ENCODE assay signal across 18 cellular contexts in genomic region chr22:21697021-21697771, GRCh38. TPM values are rescaled to one million over a fixed set of nuclear protein-coding genes. Genes with fewer than 3 reads are reported as not detected.
DNase-seq lines count a peak whose midpoint lies in the region; ATAC-seq and TF ChIP-seq lines count a peak whose summit lies in the region.
"Had no signal": no experiment of that assay in that cellular context is flagged by ENCODE, and none has a peak within 500 bp of the region (broad histone marks: within the 10 kb centered on the region; RNA-seq: fewer than 3 reads in every experiment).

No MANE protein-coding gene starts in this region.

- TF ChIP-seq RAD21 in SK-N-SH (IDR thresholded peaks at IDR 0.05; ENCODE audit: low read length), result no peak

- no peak overlapping the region for H3K4me3 Mint-ChIP-seq in activated CD8-positive, alpha-beta T cell treated with anti-CD3 and anti-CD28 coated beads for 36 hours
- H3K4me3 Mint-ChIP-seq: activated CD4-positive, alpha-beta memory T cell treated with anti-CD3 and anti-CD28 coated beads for 36 hours; H9 had no signal

- H3K9me3 Mint-ChIP-seq in activated CD8-positive, alpha-beta T cell treated with anti-CD3 and anti-CD28 coated beads for 36 hours, result no peaks in the 10 kb centered on the region
- H3K9me3 Mint-ChIP-seq: activated CD4-positive, alpha-beta memory T cell treated with anti-CD3 and anti-CD28 coated beads for 36 hours; H9 had no signal

- BruUV-seq in mammary epithelial cell (replicated peaks; lab: Mats Ljungman, UMichigan), result TSS peak; percentile 32

- no peak for TF ChIP-seq POLR2A in thyroid gland (IDR thresholded peaks at IDR 0.05)

- no peaks in the 10 kb centered on the region for H3K27me3 ChIP-seq in SK-N-SH (ENCODE audit: insufficient read depth)
- no peaks in the 10 kb centered on the region for H3K27me3 ChIP-seq in mammary epithelial cell (ENCODE audit: insufficient read depth, low read length)
- no peaks in the 10 kb centered on the region for H3K27me3 ChIP-seq in right cardiac atrium (ENCODE audit: control insufficient read depth, insufficient read depth)
- H3K27me3 ChIP-seq in thyroid gland, result no peaks in the 10 kb centered on the region
- H3K27me3 ChIP-seq: colonic mucosa had no signal

- H3K4me3 ChIP-seq in SK-N-SH (ENCODE audit: low read depth in 2 of 2, low read length in 1 of 2) (no peak overlapping the region), mammary epithelial cell (replicated peaks in 1 of 3; ENCODE audit: insufficient read depth in 1 of 3, low read depth in 2 of 3, low read length in 3 of 3) (no peak overlapping the region), right cardiac atrium (ENCODE audit: low read length) (no peak overlapping the region), thyroid gland (replicated peaks in 1 of 3) (no peak overlapping the region)
- H3K4me3 ChIP-seq: colonic mucosa, PC-9 had no signal

- H3K9me3 ChIP-seq in SK-N-SH (no peaks in the 10 kb centered on the region), mammary epithelial cell (replicated peaks; ENCODE audit: insufficient read depth, low read length) (no peaks in the 10 kb centered on the region), right cardiac atrium (ENCODE audit: control insufficient read depth, low read length) (no peaks in the 10 kb centered on the region), thyroid gland (no peaks in the 10 kb centered on the region)
- H3K9me3 ChIP-seq: colonic mucosa had no signal

- H3K36me3 Mint-ChIP-seq in activated CD8-positive, alpha-beta T cell treated with anti-CD3 and anti-CD28 coated beads for 36 hours (ENCODE audit: low read depth), result peaks cover 9% of the 10 kb centered on the region

- H3K9ac ChIP-seq in SK-N-SH, result peak overlapping the region; percentile 19; the same call in 1 of the 2 replicates
- no peak overlapping the region for H3K9ac ChIP-seq in mammary epithelial cell (ENCODE audit: insufficient read depth, low read length)

- POLR2A ChIA-PET in SK-N-SH (lab: Yijun Ruan, JAX), result no interaction called here
- POLR2A ChIA-PET in activated CD8-positive, alpha-beta T cell treated with anti-CD3 and anti-CD28 coated beads for 36 hours (lab: Charles Lee), result no interaction called here

- TF ChIP-seq CTCF in SK-N-SH (IDR thresholded peaks at IDR 0.05) (no peak), mammary epithelial cell (conservative IDR thresholded peaks at IDR 0.05 in 1 of 2, IDR thresholded peaks at IDR 0.05 in 1 of 2; ENCODE audit: extremely low read depth in 1 of 2, insufficient read depth in 1 of 2, low read depth in 1 of 2, low read length in 2 of 2) (no peak), thyroid gland (IDR thresholded peaks at IDR 0.05) (no peak)
- TF ChIP-seq CTCF in activated CD8-positive, alpha-beta T cell treated with anti-CD3 and anti-CD28 coated beads for 36 hours (IDR thresholded peaks at IDR 0.05), result no peak

- 98% methylated on average over 11 of the region's 16 CpGs for WGBS in SK-N-SH (ENCODE audit: low lambda C conversion rate)
- 94% methylated on average over 10 of the region's 16 CpGs for WGBS in mammary epithelial cell (ENCODE audit: low coverage, missing lambda C conversion rate)
- WGBS in right cardiac atrium, result 85% methylated on average over 16 of the region's 16 CpGs
- 95 to 96% methylated on average over 12 to 15 of the region's 16 CpGs for WGBS in thyroid gland, 2 donors

- peaks cover 0 to 8% of the 10 kb centered on the region in 2 experiments; a peak in 2 of 4 replicates for H3K4me1 ChIP-seq in SK-N-SH (ENCODE audit: control insufficient read depth in 1 of 2, insufficient read depth in 2 of 2, low read depth in 1 of 2, low read length in 1 of 2)
- no peaks in the 10 kb centered on the region for H3K4me1 ChIP-seq in mammary epithelial cell (ENCODE audit: insufficient read depth, low read length)
- H3K4me1 ChIP-seq in right cardiac atrium (ENCODE audit: control insufficient read depth, insufficient read depth, low read length), result peaks cover 7% of the 10 kb centered on the region
- peaks cover 27 to 32% of the 10 kb centered on the region in 2 donors for H3K4me1 ChIP-seq in thyroid gland
- H3K4me1 ChIP-seq: colonic mucosa had no signal

- H3K79me2 ChIP-seq in SK-N-SH (ENCODE audit: insufficient read depth), result no peaks in the 10 kb centered on the region
- H3K79me2 ChIP-seq in mammary epithelial cell (ENCODE audit: insufficient read depth, low read length), result no peaks in the 10 kb centered on the region

- ATAC-seq in SK-N-SH treated with all-trans-retinoic acid at 6 μM for 48 hours (no peak; the same call in 2 of the 3 replicates), right cardiac atrium (no peak), HG03095 (IDR thresholded peaks at IDR 0.05; ENCODE audit: unreplicated experiment) (no peak), HG03097 (IDR thresholded peaks at IDR 0.05; ENCODE audit: low FRiP score, unreplicated experiment) (no peak)
- no peak for ATAC-seq in activated CD8-positive, alpha-beta T cell treated with anti-CD3 and anti-CD28 coated beads for 36 hours

- H3K27ac ChIP-seq in SK-N-SH (ENCODE audit: low read depth in 2 of 2, low read length in 1 of 2) (peak overlapping the region in 1 of 2 experiments; percentile 65; a peak in 2 of 4 replicates), mammary epithelial cell (ENCODE audit: insufficient read depth, low read depth, low read length) (no peak overlapping the region), right cardiac atrium (ENCODE audit: low read length) (peak overlapping the region; percentile 72), thyroid gland (peak overlapping the region in 2 of 3 donors; percentile 53 to 69)
- H3K27ac ChIP-seq: 22Rv1, C4-2B, colonic mucosa, PC-9 had no signal

- H3K9me2 ChIP-seq in SK-N-SH, result no peaks in the 10 kb centered on the region

- peaks cover 11% of the 10 kb centered on the region for H3F3A ChIP-seq in SK-N-SH (replicated peaks; ENCODE audit: insufficient read depth)

- no peaks in the 10 kb centered on the region; the same call in 1 of the 2 replicates for H4K20me1 ChIP-seq in SK-N-SH (ENCODE audit: insufficient read depth)
- H4K20me1 ChIP-seq in mammary epithelial cell (ENCODE audit: insufficient read depth, low read length), result no peaks in the 10 kb centered on the region

- peaks cover 2% of the 10 kb centered on the region for H3K4me1 Mint-ChIP-seq in activated CD8-positive, alpha-beta T cell treated with anti-CD3 and anti-CD28 coated beads for 36 hours (ENCODE audit: low read depth)

- H2AFZ ChIP-seq in SK-N-SH (ENCODE audit: low read depth), result no peak overlapping the region
- H2AFZ ChIP-seq in mammary epithelial cell (ENCODE audit: low read depth, low read length), result no peak overlapping the region
- H2AFZ ChIP-seq: PC-9 had no signal

- DNase-seq in SK-N-SH, result no peak
- no peak for DNase-seq in mammary epithelial cell
- peak in 2 of 3 donors; percentile 42 to 48 for DNase-seq in right cardiac atrium
- DNase-seq in thyroid gland, result no peak
- DNase-seq in activated CD8-positive, alpha-beta T cell treated with anti-CD3 and anti-CD28 coated beads for 36 hours, result no peak
- DNase-seq: activated CD4-positive, alpha-beta memory T cell treated with anti-CD3 and anti-CD28 coated beads for 36 hours; colonic mucosa; erythroblast; H9; NCI-H1048; NCI-H526 treated with DMSO at 0.1 percent for 48 hours; PC-9; SW 1271 had no signal

- dilution Hi-C loops in mammary epithelial cell (cut with HindIII; ENCODE audit: low sequenced_read_pairs), result loop anchor here (5.0 kb wide), 3 partner anchors 45 to 105 kb away; no protein-coding TSS in a partner anchor

- CTCF ChIA-PET in SK-N-SH (lab: Yijun Ruan, JAX) (interaction anchor here (1.3 to 1.7 kb wide), 2 partner anchors 11 to 241 kb away, joined by 3 to 8 read pairs; no protein-coding TSS in a partner anchor), mammary epithelial cell (lab: Charles Lee; ENCODE audit: low non-redundant PET) (no interaction called here)
- CTCF ChIA-PET in activated CD8-positive, alpha-beta T cell treated with anti-CD3 and anti-CD28 coated beads for 36 hours (lab: Charles Lee), result interaction anchor here (1.0 to 1.5 kb wide), 4 partner anchors 10 to 275 kb away, joined by 3 to 4 read pairs (median 4); partner anchors contain the start of gene PPM1F

- H3K4me2 ChIP-seq in SK-N-SH (no peak overlapping the region), mammary epithelial cell (ENCODE audit: insufficient read depth, low read depth, low read length) (no peak overlapping the region)
- H3K4me2 ChIP-seq: PC-9 had no signal

- H3K27me3 Mint-ChIP-seq in activated CD8-positive, alpha-beta T cell treated with anti-CD3 and anti-CD28 coated beads for 36 hours, result no peaks in the 10 kb centered on the region
- H3K27me3 Mint-ChIP-seq: activated CD4-positive, alpha-beta memory T cell treated with anti-CD3 and anti-CD28 coated beads for 36 hours had no signal

- TF ChIP-seq EP300 in SK-N-SH (IDR thresholded peaks at IDR 0.05; ENCODE audit: borderline replicate concordance in 1 of 2, low read depth in 1 of 2, low read length in 1 of 2), result no peak

- H3K36me3 ChIP-seq in SK-N-SH (replicated peaks in 1 of 2; ENCODE audit: control insufficient read depth in 1 of 2, insufficient read depth in 2 of 2, low read length in 1 of 2) (peaks cover 3 to 49% of the 10 kb centered on the region in 2 experiments), mammary epithelial cell (ENCODE audit: insufficient read depth, low read length) (no peaks in the 10 kb centered on the region), thyroid gland (peaks cover 27 to 47% of the 10 kb centered on the region in 2 donors)

- in situ Hi-C loops in mammary epithelial cell (cut with MboI; ENCODE audit: low sequenced_read_pairs in 2 of 2), result no loop called here

- intact Hi-C loops in mammary epithelial cell (cut with micrococcal nuclease), result no loop called here
- intact Hi-C loops in right cardiac atrium (cut with DNase I), result no loop called here
- intact Hi-C loops in thyroid gland (cut with DNase I), result no loop called here
- intact Hi-C loops in activated CD8-positive, alpha-beta T cell treated with anti-CD3 and anti-CD28 coated beads for 36 hours (cut with micrococcal nuclease), result no loop called here

- H3K27ac Mint-ChIP-seq in activated CD8-positive, alpha-beta T cell treated with anti-CD3 and anti-CD28 coated beads for 36 hours, result no peak overlapping the region
- H3K27ac Mint-ChIP-seq: activated CD4-positive, alpha-beta memory T cell treated with anti-CD3 and anti-CD28 coated beads for 36 hours had no signal

RNA-seq across cellular contexts. Expression of gene PPIL2, which starts 31.4 kb away (rescaled TPM):
- polyA plus RNA-seq in SK-N-SH (2012; rRNA removed) (76.2 and 85.1 TPM in 2 replicates), mammary epithelial cell (21.8 TPM), right cardiac atrium (22.6 TPM)
- 29.3 and 38.8 TPM in 2 replicates for polyA plus RNA-seq in SK-N-SH (2012; cell fraction: cytosol; rRNA removed)
- polyA plus RNA-seq in SK-N-SH (2012; cell fraction: nucleus; rRNA removed), result 289 and 297 TPM in 2 replicates
- total RNA-seq in mammary epithelial cell (10 to 100 TPM; 18.2 to 35.2 TPM), right cardiac atrium (10 to 100 TPM; 20.4 to 32.0 (median 26.0) TPM), thyroid gland (100 to 1,000 TPM in 2 of 4 donors, 10 to 100 TPM in 2; 72.7 to 135 (median 108) TPM)
- polyA minus RNA-seq in mammary epithelial cell, result 35.6 TPM
- 10 to 100 TPM; 41.5 to 42.5 TPM for total RNA-seq in activated CD8-positive, alpha-beta T cell treated with anti-CD3 and anti-CD28 coated beads for 36 hours

RNA-seq across cellular contexts. Expression of gene YPEL1, which starts 38.4 kb away (rescaled TPM):
- 2.4 and 2.7 TPM in 2 replicates for polyA plus RNA-seq in SK-N-SH (2012; rRNA removed)
- 1.9 and 2.8 TPM in 2 replicates for polyA plus RNA-seq in SK-N-SH (2012; cell fraction: cytosol; rRNA removed)
- polyA plus RNA-seq in SK-N-SH (2012; cell fraction: nucleus; rRNA removed), result 4.6 and 5.4 TPM in 2 replicates
- total RNA-seq in mammary epithelial cell, result under 1 TPM; under 0.01 to 0.07 TPM
- polyA plus RNA-seq in mammary epithelial cell, result 0.02 TPM
- 0.47 TPM for polyA minus RNA-seq in mammary epithelial cell
- 10 to 100 TPM in 1 of 4 donors, 1 to 10 TPM in 3; 4.7 to 12.5 (median 6.4) TPM for total RNA-seq in right cardiac atrium
- 4.1 TPM for polyA plus RNA-seq in right cardiac atrium
- 1 to 10 TPM; 4.1 to 6.7 (median 5.4) TPM for total RNA-seq in thyroid gland
- total RNA-seq in activated CD8-positive, alpha-beta T cell treated with anti-CD3 and anti-CD28 coated beads for 36 hours, result 1 to 10 TPM in 1 of 2 experiments, under 1 TPM in 1; 0.99 to 1.2 TPM

RNA-seq across cellular contexts. Expression of gene SDF2L1, which starts 55.1 kb away (rescaled TPM):
- polyA plus RNA-seq in SK-N-SH (2012; rRNA removed) (52.2 and 60.9 TPM in 2 replicates), mammary epithelial cell (56.2 TPM), right cardiac atrium (35.9 TPM)
- 29.9 and 44.0 TPM in 2 replicates for polyA plus RNA-seq in SK-N-SH (2012; cell fraction: cytosol; rRNA removed)
- polyA plus RNA-seq in SK-N-SH (2012; cell fraction: nucleus; rRNA removed), result 17.1 and 27.1 TPM in 2 replicates
- total RNA-seq in mammary epithelial cell (10 to 100 TPM; 13.3 to 52.0 TPM), right cardiac atrium (10 to 100 TPM; 14.4 to 37.5 (median 33.4) TPM), thyroid gland (100 to 1,000 TPM in 2 of 4 donors, 10 to 100 TPM in 2; 60.2 to 444 (median 210) TPM)
- polyA minus RNA-seq in mammary epithelial cell, result 14.6 TPM
- 10 to 100 TPM; 38.6 to 41.3 TPM for total RNA-seq in activated CD8-positive, alpha-beta T cell treated with anti-CD3 and anti-CD28 coated beads for 36 hours

Comparison
In these comparisons a context has a peak if more than half of its experiments do, and no peak if none do; other contexts are left out.
1. DNase-seq: peak in right cardiac atrium (2 of 3); none in SK-N-SH (single experiment), mammary epithelial cell (single experiment), thyroid gland (0 of 2) and activated CD8-positive, alpha-beta T cell treated with anti-CD3 and anti-CD28 coated beads for 36 hours (single experiment).